In genomic region chr12:56818629-56819028, GRCh38 we compare ENCODE assay signal across 20 cellular contexts.
"Had no signal": no experiment of that assay in that cellular context is flagged by ENCODE, and none has a peak within 500 bp of the region (broad histone marks: within the 10 kb centered on the region; RNA-seq: fewer than 3 reads in every experiment).

No MANE protein-coding gene starts in this region.

- ATAC-seq: activated CD4-positive, alpha-beta T cell treated with anti-CD3 and anti-CD28 coated beads for 36 hours; activated T-cell treated with anti-CD3 and anti-CD28 coated beads, Interleukin-2, amount 50 U/mL, for 72 hours; T-helper 17 cell had no signal

- DNase-seq: activated CD4-positive, alpha-beta memory T cell treated with anti-CD3 and anti-CD28 coated beads, Interleukin-2, amount 10 ng/mL, durations not matched to agents 7 days and 5 days; activated CD4-positive, alpha-beta T cell treated with anti-CD3 and anti-CD28 coated beads for 36 hours; activated CD4-positive, alpha-beta T cell treated with anti-CD3 and anti-CD28 coated beads, Interleukin-2, amount 50 U/mL, for 1 hour; activated CD4-positive, CD25-positive, alpha-beta regulatory T cell; activated CD8-positive, alpha-beta memory T cell treated with anti-CD3 and anti-CD28 coated beads, Interleukin-2, amount 50 U/mL, for 4 hours; activated gamma-delta T cell treated with Interleukin-2 at 50 U/mL for 16 hours; activated naive CD4-positive, alpha-beta T cell treated with anti-CD3 and anti-CD28 coated beads, Interleukin-2, amount 50 U/mL, for 16 hours; activated T-cell treated with anti-CD3 and anti-CD28 coated beads, Interleukin-2, amount 50 U/mL, for 72 hours; aorta; Karpas-422; MM.1S; NCI-H1105 treated with DMSO at 0.1 percent for 48 hours; NCI-H1436 treated with DMSO at 0.1 percent for 48 hours; NCI-H187; NCI-H2081; NCI-H446; NCI-H524; SIG-M5; T-helper 17 cell; T-helper 9 cell had no signal
